1 cellular context compared by ENCODE assay signal in genomic region chr19:19643158-19644053, GRCh38.
TF ChIP-seq lines count a peak whose summit lies in the region.

A gene with protein sequence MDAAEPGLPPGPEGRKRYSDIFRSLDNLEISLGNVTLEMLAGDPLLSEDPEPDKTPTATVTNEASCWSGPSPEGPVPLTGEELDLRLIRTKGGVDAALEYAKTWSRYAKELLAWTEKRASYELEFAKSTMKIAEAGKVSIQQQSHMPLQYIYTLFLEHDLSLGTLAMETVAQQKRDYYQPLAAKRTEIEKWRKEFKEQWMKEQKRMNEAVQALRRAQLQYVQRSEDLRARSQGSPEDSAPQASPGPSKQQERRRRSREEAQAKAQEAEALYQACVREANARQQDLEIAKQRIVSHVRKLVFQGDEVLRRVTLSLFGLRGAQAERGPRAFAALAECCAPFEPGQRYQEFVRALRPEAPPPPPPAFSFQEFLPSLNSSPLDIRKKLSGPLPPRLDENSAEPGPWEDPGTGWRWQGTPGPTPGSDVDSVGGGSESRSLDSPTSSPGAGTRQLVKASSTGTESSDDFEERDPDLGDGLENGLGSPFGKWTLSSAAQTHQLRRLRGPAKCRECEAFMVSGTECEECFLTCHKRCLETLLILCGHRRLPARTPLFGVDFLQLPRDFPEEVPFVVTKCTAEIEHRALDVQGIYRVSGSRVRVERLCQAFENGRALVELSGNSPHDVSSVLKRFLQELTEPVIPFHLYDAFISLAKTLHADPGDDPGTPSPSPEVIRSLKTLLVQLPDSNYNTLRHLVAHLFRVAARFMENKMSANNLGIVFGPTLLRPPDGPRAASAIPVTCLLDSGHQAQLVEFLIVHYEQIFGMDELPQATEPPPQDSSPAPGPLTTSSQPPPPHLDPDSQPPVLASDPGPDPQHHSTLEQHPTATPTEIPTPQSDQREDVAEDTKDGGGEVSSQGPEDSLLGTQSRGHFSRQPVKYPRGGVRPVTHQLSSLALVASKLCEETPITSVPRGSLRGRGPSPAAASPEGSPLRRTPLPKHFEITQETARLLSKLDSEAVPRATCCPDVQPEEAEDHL (minus strand): TSS chr19:19643657. CDS start chr19:19643529, 128 bp downstream.

TF ChIP-seq in H1, 55 proteins besides CTCF, POLR2A, EP300 and RAD21 (continued from another document):
- TF ChIP-seq TAF1 (IDR thresholded peaks at IDR 0.05; ENCODE audit: low read depth, low read length): peak; percentile 57; the same call in 1 of the 2 replicates
- no peak for TF ChIP-seq GTF2F1 (IDR thresholded peaks at IDR 0.05; ENCODE audit: borderline replicate concordance, low read depth, low read length)
- TF ChIP-seq, protein P1, sequence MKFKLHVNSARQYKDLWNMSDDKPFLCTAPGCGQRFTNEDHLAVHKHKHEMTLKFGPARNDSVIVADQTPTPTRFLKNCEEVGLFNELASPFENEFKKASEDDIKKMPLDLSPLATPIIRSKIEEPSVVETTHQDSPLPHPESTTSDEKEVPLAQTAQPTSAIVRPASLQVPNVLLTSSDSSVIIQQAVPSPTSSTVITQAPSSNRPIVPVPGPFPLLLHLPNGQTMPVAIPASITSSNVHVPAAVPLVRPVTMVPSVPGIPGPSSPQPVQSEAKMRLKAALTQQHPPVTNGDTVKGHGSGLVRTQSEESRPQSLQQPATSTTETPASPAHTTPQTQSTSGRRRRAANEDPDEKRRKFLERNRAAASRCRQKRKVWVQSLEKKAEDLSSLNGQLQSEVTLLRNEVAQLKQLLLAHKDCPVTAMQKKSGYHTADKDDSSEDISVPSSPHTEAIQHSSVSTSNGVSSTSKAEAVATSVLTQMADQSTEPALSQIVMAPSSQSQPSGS (IDR thresholded peaks at IDR 0.05; ENCODE audit: low read length): no peak
- no peak for TF ChIP-seq JUN (IDR thresholded peaks at IDR 0.05; ENCODE audit: low read depth, low read length)
- peak; percentile 90 for TF ChIP-seq KDM4A (IDR thresholded peaks at IDR 0.05; ENCODE audit: low read depth, low read length, severe bottlenecking)
- no peak for TF ChIP-seq USF2 (IDR thresholded peaks at IDR 0.05; ENCODE audit: low read length)
- TF ChIP-seq, protein P2, sequence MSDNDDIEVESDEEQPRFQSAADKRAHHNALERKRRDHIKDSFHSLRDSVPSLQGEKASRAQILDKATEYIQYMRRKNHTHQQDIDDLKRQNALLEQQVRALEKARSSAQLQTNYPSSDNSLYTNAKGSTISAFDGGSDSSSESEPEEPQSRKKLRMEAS (IDR thresholded peaks at IDR 0.05): no peak
- peak; percentile 47; the same call in 1 of the 2 replicates for TF ChIP-seq YY1 (IDR thresholded peaks at IDR 0.05; ENCODE audit: low read depth, low read length)
- TF ChIP-seq RNF2 (IDR thresholded peaks at IDR 0.05; ENCODE audit: borderline replicate concordance, low read depth, low read length, missing control alignments, poor library complexity, severe bottlenecking): no peak
- TF ChIP-seq SIN3A (conservative IDR thresholded peaks at IDR 0.05 in 1 of 2, IDR thresholded peaks at IDR 0.05 in 1 of 2; ENCODE audit: low read depth in 1 of 2, low read length in 2 of 2): peak in 1 of 2 experiments; percentile 36; a peak in 1 of 4 replicates
- TF ChIP-seq CEBPB (IDR thresholded peaks at IDR 0.05; ENCODE audit: low read depth, low read length): no peak
- TF ChIP-seq POLR2AphosphoS5 (IDR thresholded peaks at IDR 0.05; ENCODE audit: low read depth, low read length): peak; percentile 65
- no peak for TF ChIP-seq FOSL1 (IDR thresholded peaks at IDR 0.05; ENCODE audit: insufficient read depth, low read depth, low read length)
- no peak for TF ChIP-seq CTBP2 (IDR thresholded peaks at IDR 0.05; ENCODE audit: borderline replicate concordance, insufficient read depth, insufficient read length, low read length)
- no peak for TF ChIP-seq BCL11A (IDR thresholded peaks at IDR 0.05; ENCODE audit: low read depth in 2 of 2, low read length in 2 of 2)
- TF ChIP-seq SAP30 (IDR thresholded peaks at IDR 0.05; ENCODE audit: insufficient read depth, insufficient replicate concordance, low read length): no peak
- TF ChIP-seq EZH2 (IDR thresholded peaks at IDR 0.05; ENCODE audit: low read depth, low read length, severe bottlenecking): no peak
- TF ChIP-seq TCF12 (IDR thresholded peaks at IDR 0.05; ENCODE audit: low read depth, low read length): peak; percentile 67; the same call in 1 of the 2 replicates
- no peak for TF ChIP-seq KDM1A (IDR thresholded peaks at IDR 0.05; ENCODE audit: borderline replicate concordance, low read length)
- no peak for TF ChIP-seq NANOG (IDR thresholded peaks at IDR 0.05; ENCODE audit: insufficient read depth, low read depth, low read length, poor library complexity, severe bottlenecking)
- TF ChIP-seq TBP (IDR thresholded peaks at IDR 0.05; ENCODE audit: low read depth, low read length): peak; percentile 39; the same call in 1 of the 2 replicates
- peak; percentile 64; the same call in 1 of the 2 replicates for TF ChIP-seq RBBP5 (IDR thresholded peaks at IDR 0.05; ENCODE audit: borderline replicate concordance, low read depth, low read length)
- TF ChIP-seq EGR1 (IDR thresholded peaks at IDR 0.05; ENCODE audit: borderline replicate concordance, low read depth, low read length): peak; percentile 40; the same call in 1 of the 2 replicates
- no peak for TF ChIP-seq ZNF274 (IDR thresholded peaks at IDR 0.05; ENCODE audit: borderline replicate concordance, extremely low read depth, low read length)
- 0 out of 2 replicates have a peak, but pooled peaks have one; percentile 22 for TF ChIP-seq BACH1 (IDR thresholded peaks at IDR 0.05; ENCODE audit: low read length)
- 0 out of 2 replicates have a peak, but pooled peaks have one; percentile 4 for TF ChIP-seq TEAD4 (IDR thresholded peaks at IDR 0.05; ENCODE audit: low read depth, low read length)
- TF ChIP-seq POU5F1 (IDR thresholded peaks at IDR 0.05; ENCODE audit: low read depth, low read length): no peak
- peak; percentile 40 for TF ChIP-seq ASH2L (IDR thresholded peaks at IDR 0.05; ENCODE audit: low read length)
- no peak for TF ChIP-seq CBX8 (IDR thresholded peaks at IDR 0.05; ENCODE audit: borderline replicate concordance, low read depth, low read length)
- peak; percentile 65 for TF ChIP-seq PHF8 (conservative IDR thresholded peaks at IDR 0.05; ENCODE audit: low read depth, low read length)
- TF ChIP-seq HDAC6 (IDR thresholded peaks at IDR 0.05; ENCODE audit: low read depth, low read length): no peak
- TF ChIP-seq CREB1 (IDR thresholded peaks at IDR 0.05): peak; percentile 42
- no peak for TF ChIP-seq KDM5A (IDR thresholded peaks at IDR 0.05; ENCODE audit: low read length)
- TF ChIP-seq TAF7 (optimal IDR thresholded peaks at IDR 0.05; ENCODE audit: borderline replicate concordance, low read depth, low read length): peak; percentile 35
- no peak; the same call in 1 of the 2 replicates for TF ChIP-seq CHD2 (IDR thresholded peaks at IDR 0.05; ENCODE audit: low read length)
- TF ChIP-seq NRF1 (IDR thresholded peaks at IDR 0.05; ENCODE audit: low read depth, low read length): no peak
